In genomic region chr1:234605493-234605982, GRCh38 we compare ENCODE assay signal across 8 cellular contexts. TPM values are rescaled to one million over a fixed set of nuclear protein-coding genes. Genes with fewer than 3 reads are reported as not detected.
A peak's percentile ranks its signal among the peaks of the same experiment; 100 is the strongest.
DNase-seq lines count a peak whose midpoint lies in the region; ATAC-seq, FAIRE-seq and TF ChIP-seq lines count a peak whose summit lies in the region.

No MANE protein-coding gene starts in this region.

- H2BK20ac ChIP-seq in H1 (ENCODE audit: low read length), result no peak overlapping the region

- H3K23ac ChIP-seq in H1 (ENCODE audit: insufficient read length), result no peak overlapping the region

- CTCF ChIA-PET in CD8-positive, alpha-beta T cell (lab: Charles Lee), result interaction anchor here (0.7 to 2.0 kb wide), 4 partner anchors 85 to 478 kb away, joined by 3 to 19 read pairs (median 4); no protein-coding TSS in a partner anchor
- CTCF ChIA-PET in H1 (lab: Charles Lee; ENCODE audit: partially characterized antibody), result interaction anchor here (1.0 to 2.4 kb wide), 5 partner anchors 13 to 487 kb away, joined by 3 to 8 read pairs (median 5); no protein-coding TSS in a partner anchor

- H3K9ac ChIP-seq in OCI-LY1 (ENCODE audit: low read length) (peak overlapping the region; percentile 27), H1 (replicated peaks in 1 of 4; ENCODE audit: extremely low read depth in 1 of 4, low read depth in 3 of 4, low read length in 3 of 4) (no peak overlapping the region)

- H4K91ac ChIP-seq in H1 (replicated peaks; ENCODE audit: insufficient read length, low read length), result no peak overlapping the region

- TF ChIP-seq POLR2A in H1 (IDR thresholded peaks at IDR 0.05; ENCODE audit: control extremely low read depth in 1 of 2, low read depth in 2 of 2, low read length in 2 of 2), result no peak

- H2AK5ac ChIP-seq in H1 (ENCODE audit: low read depth, low read length), result no peak overlapping the region

- no peak overlapping the region for H2BK120ac ChIP-seq in H1 (replicated peaks; ENCODE audit: low read depth, low read length)

- peaks cover 60% of the 10 kb centered on the region for H3K4me1 Mint-ChIP-seq in CD8-positive, alpha-beta T cell (ENCODE audit: low read depth)

- no peaks in the 10 kb centered on the region for H3K9me3 ChIP-seq in CD8-positive, alpha-beta T cell (ENCODE audit: low read length)
- H3K9me3 ChIP-seq in OCI-LY1 (ENCODE audit: low read length), result no peaks in the 10 kb centered on the region
- no peaks in the 10 kb centered on the region for H3K9me3 ChIP-seq in H1 (ENCODE audit: insufficient read depth in 2 of 2, low read depth in 1 of 2, low read length in 1 of 2)
- H3K9me3 ChIP-seq in neutrophil, result no peaks in the 10 kb centered on the region

- peak overlapping the region; percentile 79 for H3K4me2 ChIP-seq in OCI-LY1 (ENCODE audit: low read length)
- H3K4me2 ChIP-seq in H1 (ENCODE audit: insufficient read depth in 1 of 2, low read depth in 2 of 2, low read length in 2 of 2), result peak overlapping the region; percentile 85 to 89

- peaks cover 14% of the 10 kb centered on the region for H3K36me3 ChIP-seq in CD8-positive, alpha-beta T cell (ENCODE audit: insufficient read depth, low read length)
- H3K36me3 ChIP-seq in OCI-LY1 (ENCODE audit: insufficient read depth, low read length) (peaks cover 31% of the 10 kb centered on the region), H1 (ENCODE audit: control insufficient read depth in 2 of 4, insufficient read depth in 4 of 4, low read length in 3 of 4) (peaks cover 3 to 40% (median 11%) of the 10 kb centered on the region in 4 experiments), neutrophil (peaks cover 12% of the 10 kb centered on the region)

- no peaks in the 10 kb centered on the region for H3K27me3 ChIP-seq in CD8-positive, alpha-beta T cell (ENCODE audit: insufficient read depth, low read length)
- no peaks in the 10 kb centered on the region for H3K27me3 ChIP-seq in OCI-LY1 (ENCODE audit: insufficient read depth, low read length)
- no peaks in the 10 kb centered on the region for H3K27me3 ChIP-seq in H1 (replicated peaks in 1 of 4; ENCODE audit: control insufficient read depth in 3 of 4, extremely low read depth in 1 of 4, insufficient read depth in 3 of 4, low read length in 3 of 4)
- no peaks in the 10 kb centered on the region for H3K27me3 ChIP-seq in neutrophil

- no peak for TF ChIP-seq RAD21 in H1 (IDR thresholded peaks at IDR 0.05 in 1 of 2, conservative IDR thresholded peaks at IDR 0.05 in 1 of 2; ENCODE audit: low read depth in 2 of 2, low read length in 2 of 2)

- no peaks in the 10 kb centered on the region for H4K20me1 ChIP-seq in OCI-LY1 (ENCODE audit: insufficient read depth, low read length)
- peaks cover 18 to 32% of the 10 kb centered on the region in 2 experiments for H4K20me1 ChIP-seq in H1 (replicated peaks in 1 of 2; ENCODE audit: control insufficient read depth in 1 of 2, insufficient read depth in 2 of 2, low read length in 2 of 2)

- no peak overlapping the region for H4K5ac ChIP-seq in H1 (ENCODE audit: insufficient read length, low read depth, low read length)

- H4K8ac ChIP-seq in H1 (ENCODE audit: extremely low read depth, insufficient read depth, low read length), result no peak overlapping the region

- peaks cover 19% of the 10 kb centered on the region for H3F3A ChIP-seq in OCI-LY1 (ENCODE audit: insufficient read depth, low read length)

- H3K14ac ChIP-seq in H1 (ENCODE audit: insufficient read length), result no peak overlapping the region

- FAIRE-seq in H1 (lab: Jason Lieb, UNC), result no peak

- H3K27ac ChIP-seq in CD8-positive, alpha-beta T cell (ENCODE audit: low read depth, low read length), result peak overlapping the region; percentile 87
- H3K27ac ChIP-seq in OCI-LY1 (ENCODE audit: low read depth, low read length, poor library complexity, severe bottlenecking) (peak overlapping the region; percentile 85), H1 (ENCODE audit: low read depth, low read length) (no peak overlapping the region), neutrophil (peak overlapping the region; percentile 99)

- no peak for ATAC-seq in CD8-positive, alpha-beta T cell
- ATAC-seq in HG03460 (IDR thresholded peaks at IDR 0.05; ENCODE audit: unreplicated experiment), result no peak

- peak overlapping the region; percentile 82 for H3K27ac Mint-ChIP-seq in CD8-positive, alpha-beta T cell

- no peaks in the 10 kb centered on the region for H3K9me2 ChIP-seq in OCI-LY1 (ENCODE audit: low read depth, low read length)

- H3K9me3 Mint-ChIP-seq in CD8-positive, alpha-beta T cell, result no peaks in the 10 kb centered on the region

- 63% methylated on average over 1 of the region's 1 CpG; no CpG with 5 or more reads in 1 of the 2 experiments for WGBS in H1 (ENCODE audit: extremely low coverage in 1 of 2, insufficient coverage in 1 of 2, insufficient read length in 1 of 2, insufficient replicate concordance in 2 of 2, low coverage in 1 of 2, low lambda C conversion rate in 2 of 2, missing lambda C conversion rate in 1 of 2), 2 experiments

- H3K27me3 Mint-ChIP-seq in CD8-positive, alpha-beta T cell (ENCODE audit: low read depth), result no peaks in the 10 kb centered on the region

- peaks cover 43% of the 10 kb centered on the region for H3K79me2 ChIP-seq in OCI-LY1 (ENCODE audit: insufficient read depth, low read length)
- peaks cover 28 to 72% of the 10 kb centered on the region in 2 experiments for H3K79me2 ChIP-seq in H1 (ENCODE audit: control insufficient read depth in 1 of 2, insufficient read depth in 2 of 2, low read length in 2 of 2)

- H3K23me2 ChIP-seq in H1 (ENCODE audit: low read depth, low read length), result peaks cover 14% of the 10 kb centered on the region; the same call in 1 of the 2 replicates

- POLR2A ChIA-PET in CD8-positive, alpha-beta T cell (lab: Charles Lee), result interaction anchor here (0.9 to 2.2 kb wide), 3 partner anchors 8 to 127 kb away, joined by 3 to 16 read pairs (median 7); partner anchors contain the start of gene TARBP1
- POLR2A ChIA-PET in H1 (lab: Charles Lee; ENCODE audit: partially characterized antibody), result no interaction called here

- no peak for DNase-seq in CD8-positive, alpha-beta T cell
- DNase-seq in H1 (ENCODE audit: low read depth in 1 of 2, low spot score in 2 of 2) (no peak), SW480 (ENCODE audit: low spot score) (no peak), NCI-H2029 (lab: John Stamatoyannopoulos, UW) (no peak), SIG-M5 treated with dmso at 0.1 percent for 504 hours (lab: John Stamatoyannopoulos, UW; ENCODE audit: unreplicated experiment) (no peak)

- H3K79me1 ChIP-seq in H1 (ENCODE audit: low read depth, low read length), result no peaks in the 10 kb centered on the region

- H3K4me3 ChIP-seq in CD8-positive, alpha-beta T cell (ENCODE audit: low read depth, low read length), result peak overlapping the region; percentile 73
- H3K4me3 ChIP-seq in OCI-LY1 (ENCODE audit: low read depth, low read length, poor library complexity, severe bottlenecking) (peak overlapping the region; percentile 64), H1 (ENCODE audit: extremely low read depth in 1 of 4, insufficient read depth in 2 of 4, low read depth in 3 of 4, low read length in 4 of 4) (peak overlapping the region; percentile 15 to 74 (median 50); a peak in 5 of 8 replicates), neutrophil (ENCODE audit: low read depth in 1 of 2, low read length in 1 of 2) (peak overlapping the region; percentile 82 to 95)

- peaks cover 59% of the 10 kb centered on the region for H3K4me1 ChIP-seq in CD8-positive, alpha-beta T cell (ENCODE audit: insufficient read depth, low read length)
- H3K4me1 ChIP-seq in OCI-LY1 (ENCODE audit: insufficient read depth, low read length, severe bottlenecking) (peaks cover 80% of the 10 kb centered on the region), H1 (replicated peaks in 1 of 4; ENCODE audit: control insufficient read depth in 3 of 4, insufficient read depth in 4 of 4, low read length in 3 of 4) (peaks cover 10 to 25% (median 19%) of the 10 kb centered on the region in 4 experiments), neutrophil (ENCODE audit: control insufficient read depth in 1 of 2, insufficient read depth in 1 of 2, low read depth in 1 of 2, low read length in 1 of 2) (peaks cover 79 to 81% of the 10 kb centered on the region in 2 experiments)

- H3K4ac ChIP-seq in H1 (replicated peaks; ENCODE audit: insufficient read length, low read depth, low read length), result no peak overlapping the region

- H3K18ac ChIP-seq in H1 (ENCODE audit: extremely low read depth, low read length), result no peak overlapping the region

- H2BK15ac ChIP-seq in H1 (ENCODE audit: low read length), result no peak overlapping the region

- peaks cover 51% of the 10 kb centered on the region for H3K36me3 Mint-ChIP-seq in CD8-positive, alpha-beta T cell

- intact Hi-C loops in CD8-positive, alpha-beta T cell (cut with DNase I, micrococcal nuclease), result loop anchor here in 1 of 2 experiments (5.0 to 10.0 kb wide), 2 partner anchors 239 to 722 kb away; partner anchors contain the start of genes ARID4B and GGPS1

- no peak overlapping the region for H3K56ac ChIP-seq in H1 (replicated peaks; ENCODE audit: insufficient read length, low read depth, low read length)

- H2BK5ac ChIP-seq in H1 (ENCODE audit: low read depth, low read length), result no peak overlapping the region

- peak overlapping the region; percentile 93 for H3K4me3 Mint-ChIP-seq in CD8-positive, alpha-beta T cell

- no peak for TF ChIP-seq CTCF in CD8-positive, alpha-beta T cell (IDR thresholded peaks at IDR 0.05)
- TF ChIP-seq CTCF in OCI-LY1 (IDR thresholded peaks at IDR 0.05; ENCODE audit: low read length) (no peak), H1 (IDR thresholded peaks at IDR 0.05; ENCODE audit: control extremely low read depth in 1 of 3, insufficient read depth in 1 of 3, low read depth in 1 of 3, low read length in 3 of 3) (no peak), neutrophil (IDR thresholded peaks at IDR 0.05) (no peak)

- no peak for TF ChIP-seq EP300 in H1 (IDR thresholded peaks at IDR 0.05; ENCODE audit: borderline replicate concordance in 1 of 2, low read depth in 2 of 2, low read length in 2 of 2)

- no peak overlapping the region for H2BK12ac ChIP-seq in H1 (ENCODE audit: low read depth, low read length)

- H2AFZ ChIP-seq in OCI-LY1 (ENCODE audit: low read length) (no peak overlapping the region), H1 (ENCODE audit: low read length) (no peak overlapping the region)

TF ChIP-seq in H1, 55 proteins besides CTCF, POLR2A, EP300 and RAD21 (continues in another document):
- TF ChIP-seq ZNF274 (IDR thresholded peaks at IDR 0.05; ENCODE audit: borderline replicate concordance, extremely low read depth, low read length), result no peak

RNA-seq across cellular contexts. Expression of gene IRF2BP2, which starts 4.4 kb away (rescaled TPM):
- 100 to 1,000 TPM; 707 to 714 TPM for total RNA-seq in CD8-positive, alpha-beta T cell
- 67.5 and 68.9 TPM in 2 replicates for total RNA-seq in H1 (2021; fragmentation: NEBNext Ultra II Directional; extraction: Animal tissue kit (Norgen Biotek cat#: 25700))
- polyA plus RNA-seq in H1 (2011; rRNA removed), result 24.9 and 36.0 TPM in 2 replicates
- 14.9 TPM for polyA plus RNA-seq in H1 (2011; cell fraction: cytosol; rRNA removed)
- 108 TPM for polyA plus RNA-seq in H1 (2011; cell fraction: nucleus; rRNA removed)
- polyA plus RNA-seq in H1 (2012, experiment 1 of 2), result 22.9 to 44.8 TPM (median 38.6 TPM) in 4 replicates
- polyA plus RNA-seq in H1 (2012, experiment 2 of 2), result 26.3 TPM
- polyA plus RNA-seq in H1 (2013, experiment 1 of 2), result 31.8 TPM
- 31.3 TPM for polyA plus RNA-seq in H1 (2013, experiment 2 of 2)
- 22.1 and 38.7 TPM in 2 replicates for polyA minus RNA-seq in H1 (2011; rRNA and poly(A)+ RNA removed)
- polyA minus RNA-seq in H1 (2011; cell fraction: cytosol; rRNA and poly(A)+ RNA removed), result 41.8 TPM
- 37.3 TPM for polyA minus RNA-seq in H1 (2011; cell fraction: nucleus; rRNA and poly(A)+ RNA removed)

Comparison
In these comparisons a context has a peak if more than half of its experiments do, and no peak if none do; other contexts are left out.
1. RNA of gene IRF2BP2, which starts 4.4 kb away (total RNA-seq): 707 to 714 TPM in CD8-positive, alpha-beta T cell; 67.5 to 68.9 TPM in H1; every median in the first group is over 10 times any median in the second.
2. Peak in every context shown above with its lines, with median percentiles within 50 percentile points of each other: H3K4me3 ChIP-seq.